Comparison of ENCODE assay signal across 8 cellular contexts in the genomic region with DNA sequence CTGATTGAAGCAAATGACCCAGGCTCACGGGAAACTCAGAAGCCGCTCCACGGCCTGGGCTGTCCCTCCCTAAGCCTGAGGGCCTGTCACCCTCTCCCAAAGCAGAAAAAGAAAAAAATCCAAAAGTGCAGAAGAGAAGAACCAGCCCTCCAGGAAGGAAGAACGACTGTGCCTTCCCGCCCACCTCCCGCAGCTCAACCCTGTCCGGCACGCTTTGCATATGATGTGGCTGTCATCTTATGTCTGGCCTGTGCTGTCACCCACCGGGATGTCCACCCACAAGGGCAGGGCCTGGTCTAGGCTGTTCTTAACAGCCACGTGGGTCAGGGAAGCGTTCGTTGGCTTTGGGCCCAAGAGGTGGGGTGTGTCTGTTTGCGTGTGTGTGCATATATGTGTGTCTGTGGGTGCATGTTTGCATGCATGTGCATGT. TPM values are rescaled to one million over a fixed set of nuclear protein-coding genes. Genes with fewer than 3 reads are reported as not detected.
DNase-seq lines count a peak whose midpoint lies in the region; ATAC-seq and TF ChIP-seq lines count a peak whose summit lies in the region.
"Had no signal": no experiment of that assay in that cellular context is flagged by ENCODE, and none has a peak within 500 bp of the region (broad histone marks: within the 10 kb centered on the region; RNA-seq: fewer than 3 reads in every experiment).

No MANE protein-coding gene starts in this region.

- peaks cover 42% of the 10 kb centered on the region for H3K4me1 Mint-ChIP-seq in activated naive CD8-positive, alpha-beta T cell treated with anti-CD3 and anti-CD28 coated beads, Interleukin-2, amount 50 U/mL, for 24 hours

- H3K36me3 Mint-ChIP-seq in activated naive CD8-positive, alpha-beta T cell treated with anti-CD3 and anti-CD28 coated beads, Interleukin-2, amount 50 U/mL, for 24 hours (ENCODE audit: low read depth), result peaks cover 43% of the 10 kb centered on the region

- H3K27ac Mint-ChIP-seq in activated naive CD8-positive, alpha-beta T cell treated with anti-CD3 and anti-CD28 coated beads, Interleukin-2, amount 50 U/mL, for 24 hours, result peak overlapping the region; percentile 53

- H3K36me3 ChIP-seq in left lung, result peaks cover 0 to 68% of the 10 kb centered on the region in 2 donors
- peaks cover 28 to 30% of the 10 kb centered on the region in 2 donors for H3K36me3 ChIP-seq in stomach smooth muscle (ENCODE audit: control insufficient read depth in 2 of 2, insufficient read depth in 2 of 2, low read length in 2 of 2)

- H3K27ac ChIP-seq in left lung, result peak overlapping the region in 1 of 2 donors; percentile 80
- H3K27ac ChIP-seq in stomach smooth muscle (ENCODE audit: low read length), result peak overlapping the region; percentile 41
- H3K27ac ChIP-seq: cardiac muscle cell had no signal

- DNase-seq in HUDEP-2 (lab: John Stamatoyannopoulos, UW; ENCODE audit: unreplicated experiment in 76 of 76) (peak in 39 of 76 experiments; percentile 15 to 61 (median 34)), left lung (no peak), NCI-H1694 treated with DMSO at 0.1 percent for 48 hours (lab: John Stamatoyannopoulos, UW) (no peak)
- no peak for DNase-seq in activated naive CD8-positive, alpha-beta T cell treated with anti-CD3 and anti-CD28 coated beads, Interleukin-2, amount 50 U/mL, for 24 hours
- no peak for DNase-seq in activated CD8-positive, alpha-beta memory T cell treated with anti-CD3 and anti-CD28 coated beads, Interleukin-2, amount 50 U/mL, for 4 hours

- no peak for TF ChIP-seq CTCF in left lung (IDR thresholded peaks at IDR 0.05)

- no peaks in the 10 kb centered on the region for H3K9me3 Mint-ChIP-seq in activated naive CD8-positive, alpha-beta T cell treated with anti-CD3 and anti-CD28 coated beads, Interleukin-2, amount 50 U/mL, for 24 hours

- no peak overlapping the region for H3K4me3 ChIP-seq in left lung
- H3K4me3 ChIP-seq in stomach smooth muscle (ENCODE audit: low read length in 2 of 2), result peak overlapping the region in 1 of 2 donors; percentile 29
- H3K4me3 ChIP-seq: cardiac muscle cell had no signal

- no peaks in the 10 kb centered on the region for H3K9me3 ChIP-seq in left lung
- no peaks in the 10 kb centered on the region for H3K9me3 ChIP-seq in stomach smooth muscle (ENCODE audit: control insufficient read depth in 2 of 2, low read length in 2 of 2)

- H3K4me3 Mint-ChIP-seq in activated naive CD8-positive, alpha-beta T cell treated with anti-CD3 and anti-CD28 coated beads, Interleukin-2, amount 50 U/mL, for 24 hours, result peak overlapping the region; percentile 33

- H3K27me3 Mint-ChIP-seq in activated naive CD8-positive, alpha-beta T cell treated with anti-CD3 and anti-CD28 coated beads, Interleukin-2, amount 50 U/mL, for 24 hours, result no peaks in the 10 kb centered on the region

- intact Hi-C loops in left lung (cut with DNase I), result no loop called here

- H3K9ac ChIP-seq in stomach smooth muscle (ENCODE audit: low read length in 2 of 2), result no peak overlapping the region

- H3K27me3 ChIP-seq in left lung (no peaks in the 10 kb centered on the region), stomach smooth muscle (ENCODE audit: control insufficient read depth in 1 of 2, insufficient read depth in 2 of 2, low read length in 2 of 2) (no peaks in the 10 kb centered on the region)
- H3K27me3 ChIP-seq: cardiac muscle cell had no signal

- peaks cover 10 to 65% of the 10 kb centered on the region in 2 donors for H3K4me1 ChIP-seq in left lung
- peaks cover 35% of the 10 kb centered on the region for H3K4me1 ChIP-seq in stomach smooth muscle (ENCODE audit: control insufficient read depth, insufficient read depth, low read length)

- no peak for ATAC-seq in activated naive CD8-positive, alpha-beta T cell treated with anti-CD3 and anti-CD28 coated beads, Interleukin-2, amount 50 U/mL, for 24 hours
- ATAC-seq in left lung (peak; percentile 7), HG03460 (IDR thresholded peaks at IDR 0.05; ENCODE audit: unreplicated experiment) (no peak)

RNA-seq across cellular contexts. Expression of gene ZBTB7A, which starts 13.7 kb away (rescaled TPM):
- 10 to 100 TPM; 38.8 to 49.5 TPM for total RNA-seq in left lung

RNA-seq across cellular contexts. Expression of gene PIAS4, which starts 45.5 kb away (rescaled TPM):
- 10 to 100 TPM; 24.3 to 26.9 TPM for total RNA-seq in left lung

Comparison
In these comparisons a context has a peak if more than half of its experiments do, and no peak if none do; other contexts are left out.
1. DNase-seq: peak in HUDEP-2 (39 of 76); none in activated naive CD8-positive, alpha-beta T cell treated with anti-CD3 and anti-CD28 coated beads, Interleukin-2, amount 50 U/mL, for 24 hours (single experiment), left lung (0 of 2), activated CD8-positive, alpha-beta memory T cell treated with anti-CD3 and anti-CD28 coated beads, Interleukin-2, amount 50 U/mL, for 4 hours (single experiment) and NCI-H1694 treated with DMSO at 0.1 percent for 48 hours (single experiment).